ENCODE assay signal across 8 cellular contexts in genomic region chr13:31209172-31209818, GRCh38. TPM values are rescaled to one million over a fixed set of nuclear protein-coding genes. Genes with fewer than 3 reads are reported as not detected.
DNase-seq lines count a peak whose midpoint lies in the region; ATAC-seq and TF ChIP-seq lines count a peak whose summit lies in the region.

No MANE protein-coding gene starts in this region.

- H3K4me3 ChIP-seq in gastroesophageal sphincter (no peak overlapping the region), retinal pigment epithelial cell (ENCODE audit: low read length) (no peak overlapping the region)

- 11 to 21% methylated on average over 2 to 6 of the region's 8 CpGs for WGBS in gastroesophageal sphincter (ENCODE audit: low coverage in 1 of 2), 2 donors

- H3K27me3 ChIP-seq in gastroesophageal sphincter: no peaks in the 10 kb centered on the region

- H3K27ac ChIP-seq in gastroesophageal sphincter: peak overlapping the region in 2 of 4 donors; percentile 33 to 72

- peak; percentile 58 for DNase-seq in HEK293T (ENCODE audit: extremely low spot score)
- DNase-seq in SHP77 treated with DMSO at 0.1 percent for 48 hours (lab: John Stamatoyannopoulos, UW): peak; percentile 60
- DNase-seq in retinal pigment epithelial cell (ENCODE audit: low read depth): peak; percentile 82
- no peak for DNase-seq in activated CD4-positive, alpha-beta T cell treated with anti-CD3 and anti-CD28 coated beads for 4 hours
- no peak for DNase-seq in NK-92 treated with Interleukin-12 subunit alpha and Interleukin-12 subunit beta, amount 100 ng/mL, for 24 hours (lab: John Stamatoyannopoulos, UW)
- DNase-seq in stimulated activated CD4-positive, alpha-beta T cell treated with anti-CD3 and anti-CD28 coated beads, Interleukin-12 subunit alpha, Interleukin-12 subunit beta, amount 100 ng/mL, for 4 hours: no peak

- POLR2A ChIA-PET in HEK293T (lab: Yijun Ruan, JAX): no interaction called here

- no peaks in the 10 kb centered on the region for H3K9me3 ChIP-seq in gastroesophageal sphincter

- H3K4me1 ChIP-seq in gastroesophageal sphincter: peaks cover 0 to 46% (median 13%) of the 10 kb centered on the region in 3 donors

- ATAC-seq in gastroesophageal sphincter (peak; percentile 26), GM21737 (IDR thresholded peaks at IDR 0.05; ENCODE audit: unreplicated experiment) (no peak)

- CTCF ChIA-PET in HEK293T (lab: Yijun Ruan, JAX): interaction anchor here (1.0 kb wide), 1 partner anchor 215 kb away, joined by 4 read pairs; no protein-coding TSS in a partner anchor

- no peaks in the 10 kb centered on the region for H3K36me3 ChIP-seq in gastroesophageal sphincter

- TF ChIP-seq EP300 in gastroesophageal sphincter (IDR thresholded peaks at IDR 0.05): no peak

- TF ChIP-seq CTCF in gastroesophageal sphincter (IDR thresholded peaks at IDR 0.05) (no peak), retinal pigment epithelial cell (conservative IDR thresholded peaks at IDR 0.05; ENCODE audit: low read depth, low read length) (no peak)

- no peak for TF ChIP-seq POLR2A in gastroesophageal sphincter (IDR thresholded peaks at IDR 0.05)

TF ChIP-seq in HEK293T, 16 proteins besides CTCF, POLR2A, EP300 and RAD21:
- TF ChIP-seq TARDBP (IDR thresholded peaks at IDR 0.05) (no peak), PKNOX1 (IDR thresholded peaks at IDR 0.05) (no peak), L3MBTL2 (conservative IDR thresholded peaks at IDR 0.05) (no peak), SP1 (IDR thresholded peaks at IDR 0.05) (no peak), FOXA1 (IDR thresholded peaks at IDR 0.05) (no peak), BHLHE40 (IDR thresholded peaks at IDR 0.05; ENCODE audit: borderline replicate concordance) (no peak), LEF1 (IDR thresholded peaks at IDR 0.05; ENCODE audit: borderline replicate concordance) (no peak), FOXM1 (IDR thresholded peaks at IDR 0.05; ENCODE audit: borderline replicate concordance) (no peak), ARNT (IDR thresholded peaks at IDR 0.05) (no peak), NFRKB (IDR thresholded peaks at IDR 0.05) (no peak), CTBP1 (IDR thresholded peaks at IDR 0.05; ENCODE audit: borderline replicate concordance) (no peak), ZNF384 (IDR thresholded peaks at IDR 0.05) (no peak), HDGF (IDR thresholded peaks at IDR 0.05; ENCODE audit: borderline replicate concordance) (no peak), ELF4 (IDR thresholded peaks at IDR 0.05) (no peak), SUZ12 (IDR thresholded peaks at IDR 0.05) (no peak), FOXK2 (IDR thresholded peaks at IDR 0.05) (no peak)

RNA-seq across cellular contexts. Expression of gene B3GLCT, which starts 9.5 kb away (rescaled TPM):
- total RNA-seq in gastroesophageal sphincter: 10 to 100 TPM in 1 of 4 donors, 1 to 10 TPM in 3; 6.2 to 15.2 (median 7.8) TPM

RNA-seq across cellular contexts. Expression of gene HSPH1, which starts 47.6 kb away (rescaled TPM):
- 10 to 100 TPM; 36.5 to 47.0 (median 42.2) TPM for total RNA-seq in gastroesophageal sphincter

Comparison
In these comparisons a context has a peak if more than half of its experiments do, and no peak if none do; other contexts are left out.
1. DNase-seq: peak in HEK293T (single experiment), SHP77 treated with DMSO at 0.1 percent for 48 hours (single experiment) and retinal pigment epithelial cell (single experiment); none in activated CD4-positive, alpha-beta T cell treated with anti-CD3 and anti-CD28 coated beads for 4 hours (0 of 2), NK-92 treated with Interleukin-12 subunit alpha and Interleukin-12 subunit beta, amount 100 ng/mL, for 24 hours (single experiment) and stimulated activated CD4-positive, alpha-beta T cell treated with anti-CD3 and anti-CD28 coated beads, Interleukin-12 subunit alpha, Interleukin-12 subunit beta, amount 100 ng/mL, for 4 hours (single experiment).